ENCODE assay signal across 18 cellular contexts in genomic region chr9:72497476-72498065, GRCh38. TPM values are rescaled to one million over a fixed set of nuclear protein-coding genes. Genes with fewer than 3 reads are reported as not detected.
"Had no signal": no experiment of that assay in that cellular context is flagged by ENCODE, and none has a peak within 500 bp of the region (broad histone marks: within the 10 kb centered on the region; RNA-seq: fewer than 3 reads in every experiment).

No MANE protein-coding gene starts in this region.

- DNase-seq: activated CD4-positive, alpha-beta T cell treated with anti-CD3 and anti-CD28 coated beads for 36 hours; activated CD8-positive, alpha-beta memory T cell treated with anti-CD3 and anti-CD28 coated beads, Interleukin-2, amount 50 U/mL, for 48 hours; activated CD8-positive, alpha-beta T cell treated with anti-CD3 and anti-CD28 coated beads for 36 hours; activated naive CD4-positive, alpha-beta T cell; colonic mucosa; heart left ventricle; mesendoderm; nephron progenitor cell; retina; stomach; T-helper 9 cell had no signal

- H3K27me3 ChIP-seq: cardiac muscle cell, colonic mucosa, heart left ventricle, stomach had no signal

- H3K27ac ChIP-seq: cardiac muscle cell, colonic mucosa, heart left ventricle, skin epidermis, stomach had no signal

- H3K9me3 Mint-ChIP-seq: activated CD8-positive, alpha-beta T cell treated with anti-CD3 and anti-CD28 coated beads for 36 hours; nephron progenitor cell had no signal

- H3K4me1 ChIP-seq: colonic mucosa, heart left ventricle, stomach had no signal

- FAIRE-seq: astrocyte, endothelial cell of umbilical vein, frontal cortex had no signal

- H3K36me3 ChIP-seq: cardiac muscle cell, colonic mucosa, heart left ventricle, stomach had no signal

- H3K4me3 ChIP-seq: cardiac muscle cell, colonic mucosa, heart left ventricle, skin epidermis, stomach had no signal

- H3K27ac Mint-ChIP-seq: activated CD4-positive, alpha-beta T cell treated with anti-CD3 and anti-CD28 coated beads for 36 hours; activated CD8-positive, alpha-beta T cell treated with anti-CD3 and anti-CD28 coated beads for 36 hours; nephron progenitor cell had no signal

- H3K27me3 Mint-ChIP-seq: activated CD8-positive, alpha-beta T cell treated with anti-CD3 and anti-CD28 coated beads for 36 hours had no signal

- H3K9me3 ChIP-seq: colonic mucosa, heart left ventricle, stomach had no signal

- H3K4me1 Mint-ChIP-seq: activated CD4-positive, alpha-beta T cell treated with anti-CD3 and anti-CD28 coated beads for 36 hours; nephron progenitor cell had no signal

- H3K4me3 Mint-ChIP-seq: activated CD4-positive, alpha-beta T cell treated with anti-CD3 and anti-CD28 coated beads for 36 hours; activated CD8-positive, alpha-beta T cell treated with anti-CD3 and anti-CD28 coated beads for 36 hours; nephron progenitor cell had no signal

RNA-seq across cellular contexts. Expression of gene TMC1, which starts 23.8 kb away (rescaled TPM):
- total RNA-seq: activated CD4-positive, alpha-beta T cell treated with anti-CD3 and anti-CD28 coated beads for 36 hours; astrocyte; cardiac muscle cell; kidney epithelial cell; liver had no signal
- polyA plus RNA-seq: cardiac muscle cell, endothelial cell of umbilical vein, heart left ventricle had no signal
